ENCODE assay signal across 10 cellular contexts in the genomic region with DNA sequence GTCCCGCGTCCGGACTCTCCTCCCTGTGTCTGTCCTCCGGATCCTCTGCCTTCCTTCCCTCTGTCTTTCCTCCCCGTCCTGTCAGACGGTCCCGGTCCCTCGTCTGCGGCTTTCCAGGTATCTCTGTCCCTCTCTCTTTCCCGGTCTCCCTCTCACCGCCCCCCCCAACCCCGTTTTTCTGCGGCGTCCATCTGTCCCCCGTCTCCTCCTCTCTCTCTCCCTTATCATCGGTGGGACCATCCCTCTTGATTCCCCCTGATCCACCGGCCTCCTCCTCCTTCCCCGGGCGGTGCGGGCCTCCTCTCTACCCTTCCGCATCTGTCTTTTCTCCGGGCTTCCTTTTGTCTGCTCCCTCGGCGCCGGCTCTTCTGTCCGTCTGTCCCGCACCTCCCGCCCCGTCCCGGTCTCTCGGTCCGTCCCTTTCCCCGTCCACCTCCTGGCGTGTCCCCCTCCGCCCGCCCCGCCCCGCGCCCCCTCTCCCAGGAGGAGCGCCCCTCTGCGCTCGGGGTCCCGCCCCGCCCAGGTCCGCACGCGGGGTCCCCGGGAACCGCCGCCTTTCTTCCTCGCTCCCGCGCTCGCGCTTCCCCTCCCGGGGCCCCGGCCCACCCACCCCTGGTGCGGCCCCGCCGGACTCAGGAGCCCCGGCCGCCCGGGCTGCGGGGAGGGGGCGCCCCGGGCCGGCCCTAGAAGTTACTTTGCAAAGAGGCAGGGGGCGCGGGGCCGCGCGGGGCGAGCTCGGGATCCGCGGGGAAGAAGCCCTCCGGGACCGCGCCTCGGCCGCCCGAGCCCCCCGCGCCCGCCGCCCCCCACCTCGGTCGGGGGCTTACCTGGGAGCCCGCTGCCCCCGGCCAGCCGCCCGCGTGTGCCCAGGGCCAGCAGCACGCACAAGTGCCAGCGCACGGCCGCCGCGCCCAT. TPM values are rescaled to one million over a fixed set of nuclear protein-coding genes. Genes with fewer than 3 reads are reported as not detected.
DNase-seq lines count a peak whose midpoint lies in the region; ATAC-seq and TF ChIP-seq lines count a peak whose summit lies in the region.
"Had no signal": no experiment of that assay in that cellular context is flagged by ENCODE, and none has a peak within 500 bp of the region (broad histone marks: within the 10 kb centered on the region; RNA-seq: fewer than 3 reads in every experiment).

No MANE protein-coding gene starts in this region.

- 2% methylated on average over 42 of the region's 99 CpGs for WGBS in mesenchymal stem cell

- H3K4me1 Mint-ChIP-seq in T-helper 2 cell treated with Interferon-gamma antibody and Interleukin-4, amounts not matched to agents 5 μg/mL and 100 μg/mL, for 36 hours (ENCODE audit: low read depth), result peaks cover 17% of the 10 kb centered on the region
- H3K4me1 Mint-ChIP-seq in WTC11, result peaks cover 27% of the 10 kb centered on the region

- no peak overlapping the region for H4K91ac ChIP-seq in mesenchymal stem cell (ENCODE audit: low read length)

- H3K4me3 ChIP-seq in mesenchymal stem cell (ENCODE audit: insufficient read depth in 1 of 2, low read depth in 1 of 2, low read length in 2 of 2), result no peak overlapping the region
- peak overlapping the region; percentile 57 for H3K4me3 ChIP-seq in thoracic aorta

- ATAC-seq in WTC11 (no peak), thoracic aorta (ENCODE audit: insufficient number of reproducible peaks, low FRiP score, low read depth) (no peak), HG02571 (IDR thresholded peaks at IDR 0.05; ENCODE audit: unreplicated experiment) (no peak)

- no peak overlapping the region for H3K14ac ChIP-seq in mesenchymal stem cell (ENCODE audit: low read length in 2 of 2)

- H3K4me2 ChIP-seq in mesenchymal stem cell (ENCODE audit: low read length, poor library complexity, severe bottlenecking), result peak overlapping the region; percentile 29

- peaks cover 80 to 82% of the 10 kb centered on the region in 2 experiments for H3K27me3 ChIP-seq in mesenchymal stem cell (ENCODE audit: control insufficient read depth in 1 of 2, insufficient read depth in 1 of 2, low read length in 2 of 2)
- peaks cover 3% of the 10 kb centered on the region for H3K27me3 ChIP-seq in thoracic aorta (replicated peaks; ENCODE audit: insufficient read depth)

- no peak overlapping the region for H2BK5ac ChIP-seq in mesenchymal stem cell (ENCODE audit: low read depth, low read length, poor library complexity, severe bottlenecking)

- H3K4ac ChIP-seq in mesenchymal stem cell (ENCODE audit: low read depth in 1 of 2, low read length in 2 of 2), result no peak overlapping the region

- peaks cover 30% of the 10 kb centered on the region for H3K27me3 Mint-ChIP-seq in T-helper 2 cell treated with Interferon-gamma antibody and Interleukin-4, amounts not matched to agents 5 μg/mL and 100 μg/mL, for 36 hours (ENCODE audit: low read depth)
- peaks cover 52% of the 10 kb centered on the region for H3K27me3 Mint-ChIP-seq in WTC11 (ENCODE audit: low read depth)

- peak overlapping the region; percentile 39 for H3K4me3 Mint-ChIP-seq in T-helper 2 cell treated with Interferon-gamma antibody and Interleukin-4, amounts not matched to agents 5 μg/mL and 100 μg/mL, for 36 hours
- peak overlapping the region; percentile 71 for H3K4me3 Mint-ChIP-seq in WTC11

- no peaks in the 10 kb centered on the region for H3K9me3 Mint-ChIP-seq in T-helper 2 cell treated with Interferon-gamma antibody and Interleukin-4, amounts not matched to agents 5 μg/mL and 100 μg/mL, for 36 hours
- H3K9me3 Mint-ChIP-seq in WTC11, result no peaks in the 10 kb centered on the region
- H3K9me3 Mint-ChIP-seq: activated naive CD8-positive, alpha-beta T cell treated with anti-CD3 and anti-CD28 coated beads, Interleukin-2, amount 10 ng/mL, durations not matched to agents 7 days and 5 days had no signal

- no peaks in the 10 kb centered on the region for H3K36me3 ChIP-seq in mesenchymal stem cell (ENCODE audit: control insufficient read depth in 1 of 2, insufficient read depth in 2 of 2, low read depth in 1 of 2, low read length in 2 of 2)
- peaks cover 2% of the 10 kb centered on the region for H3K36me3 ChIP-seq in thoracic aorta

- H3K27ac Mint-ChIP-seq in T-helper 2 cell treated with Interferon-gamma antibody and Interleukin-4, amounts not matched to agents 5 μg/mL and 100 μg/mL, for 36 hours, result no peak overlapping the region
- H3K27ac Mint-ChIP-seq in WTC11, result no peak overlapping the region
- H3K27ac Mint-ChIP-seq: activated naive CD8-positive, alpha-beta T cell treated with anti-CD3 and anti-CD28 coated beads, Interleukin-2, amount 10 ng/mL, durations not matched to agents 7 days and 5 days had no signal

- CTCF ChIA-PET in WTC11 (lab: Charles Lee), result interaction anchor here (0.6 to 5.9 kb wide), 5 partner anchors 50 to 143 kb away, joined by 4 to 486 read pairs (median 41); no protein-coding TSS in a partner anchor

- no peak overlapping the region for H2AK5ac ChIP-seq in mesenchymal stem cell (ENCODE audit: low read length, severe bottlenecking)

- no peaks in the 10 kb centered on the region for H3K9me3 ChIP-seq in mesenchymal stem cell (ENCODE audit: control insufficient read depth, low read length)
- no peaks in the 10 kb centered on the region for H3K9me3 ChIP-seq in thoracic aorta

- no peak overlapping the region for H4K8ac ChIP-seq in mesenchymal stem cell (ENCODE audit: low read length)

- no peak overlapping the region for H3K9ac ChIP-seq in mesenchymal stem cell (ENCODE audit: low read length)

- H3K27ac ChIP-seq in mesenchymal stem cell (ENCODE audit: low read length, poor library complexity, severe bottlenecking) (no peak overlapping the region), thoracic aorta (no peak overlapping the region)
- H3K27ac ChIP-seq: RWPE1 had no signal

- H2BK120ac ChIP-seq in mesenchymal stem cell (ENCODE audit: low read depth, low read length), result no peak overlapping the region

- POLR2A ChIA-PET in WTC11 (lab: Charles Lee), result no interaction called here

- H3K79me1 ChIP-seq in mesenchymal stem cell (replicated peaks; ENCODE audit: low read length, poor library complexity, severe bottlenecking), result no peaks in the 10 kb centered on the region

- no peak for DNase-seq in T-helper 2 cell treated with Interferon-gamma antibody and Interleukin-4, amounts not matched to agents 5 μg/mL and 100 μg/mL, for 36 hours (ENCODE audit: low spot score)
- DNase-seq in T-helper 2 cell (no peak), WTC11 (ENCODE audit: low spot score) (no peak), mesenchymal stem cell (no peak), thoracic aorta (ENCODE audit: low spot score) (no peak), NCI-H187 treated with DMSO at 0.1 percent for 48 hours (lab: John Stamatoyannopoulos, UW) (no peak), NCI-H510A (lab: John Stamatoyannopoulos, UW) (no peak)

- no peak overlapping the region for H2AFZ ChIP-seq in mesenchymal stem cell (ENCODE audit: low read depth, low read length)

- peaks cover 2% of the 10 kb centered on the region for H3K36me3 Mint-ChIP-seq in T-helper 2 cell treated with Interferon-gamma antibody and Interleukin-4, amounts not matched to agents 5 μg/mL and 100 μg/mL, for 36 hours (ENCODE audit: low read depth)
- H3K36me3 Mint-ChIP-seq in WTC11, result no peaks in the 10 kb centered on the region
- H3K36me3 Mint-ChIP-seq: activated naive CD8-positive, alpha-beta T cell treated with anti-CD3 and anti-CD28 coated beads, Interleukin-2, amount 10 ng/mL, durations not matched to agents 7 days and 5 days had no signal

- H3K23ac ChIP-seq in mesenchymal stem cell (ENCODE audit: low read length in 2 of 2), result no peak overlapping the region

- H2BK12ac ChIP-seq in mesenchymal stem cell (ENCODE audit: low read length in 2 of 2), result no peak overlapping the region

- H3K18ac ChIP-seq in mesenchymal stem cell (ENCODE audit: low read depth in 1 of 2, low read length in 2 of 2), result no peak overlapping the region

- H3K4me1 ChIP-seq in mesenchymal stem cell (ENCODE audit: control insufficient read depth, insufficient read depth, low read depth, low read length) (peaks cover 13% of the 10 kb centered on the region), thoracic aorta (ENCODE audit: control insufficient read depth in 1 of 2, low read depth in 2 of 2) (peaks cover 0 to 21% of the 10 kb centered on the region in 2 donors)

- no peak overlapping the region for H2BK15ac ChIP-seq in mesenchymal stem cell (ENCODE audit: low read depth, poor library complexity, severe bottlenecking)

- TF ChIP-seq CTCF in WTC11 (IDR thresholded peaks at IDR 0.05) (no peak), thoracic aorta (IDR thresholded peaks at IDR 0.05) (no peak)

TF ChIP-seq in WTC11, 78 proteins besides CTCF, POLR2A, EP300 and RAD21 (continues in another document):
- TF ChIP-seq ZNF138 (CRISPR knock-in tag; conservative IDR thresholded peaks at IDR 0.05) (no peak), GRHL2 (CRISPR knock-in tag; IDR thresholded peaks at IDR 0.05; ENCODE audit: insufficient replicate concordance, severe bottlenecking) (no peak), ZNF232 (CRISPR knock-in tag; IDR thresholded peaks at IDR 0.05) (no peak), OVOL2 (CRISPR knock-in tag; IDR thresholded peaks at IDR 0.05; ENCODE audit: borderline replicate concordance) (no peak)
- TF ChIP-seq, protein P1, sequence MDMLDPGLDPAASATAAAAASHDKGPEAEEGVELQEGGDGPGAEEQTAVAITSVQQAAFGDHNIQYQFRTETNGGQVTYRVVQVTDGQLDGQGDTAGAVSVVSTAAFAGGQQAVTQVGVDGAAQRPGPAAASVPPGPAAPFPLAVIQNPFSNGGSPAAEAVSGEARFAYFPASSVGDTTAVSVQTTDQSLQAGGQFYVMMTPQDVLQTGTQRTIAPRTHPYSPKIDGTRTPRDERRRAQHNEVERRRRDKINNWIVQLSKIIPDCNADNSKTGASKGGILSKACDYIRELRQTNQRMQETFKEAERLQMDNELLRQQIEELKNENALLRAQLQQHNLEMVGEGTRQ (CRISPR knock-in tag; IDR thresholded peaks at IDR 0.05), result no peak
- TF ChIP-seq, protein P2, sequence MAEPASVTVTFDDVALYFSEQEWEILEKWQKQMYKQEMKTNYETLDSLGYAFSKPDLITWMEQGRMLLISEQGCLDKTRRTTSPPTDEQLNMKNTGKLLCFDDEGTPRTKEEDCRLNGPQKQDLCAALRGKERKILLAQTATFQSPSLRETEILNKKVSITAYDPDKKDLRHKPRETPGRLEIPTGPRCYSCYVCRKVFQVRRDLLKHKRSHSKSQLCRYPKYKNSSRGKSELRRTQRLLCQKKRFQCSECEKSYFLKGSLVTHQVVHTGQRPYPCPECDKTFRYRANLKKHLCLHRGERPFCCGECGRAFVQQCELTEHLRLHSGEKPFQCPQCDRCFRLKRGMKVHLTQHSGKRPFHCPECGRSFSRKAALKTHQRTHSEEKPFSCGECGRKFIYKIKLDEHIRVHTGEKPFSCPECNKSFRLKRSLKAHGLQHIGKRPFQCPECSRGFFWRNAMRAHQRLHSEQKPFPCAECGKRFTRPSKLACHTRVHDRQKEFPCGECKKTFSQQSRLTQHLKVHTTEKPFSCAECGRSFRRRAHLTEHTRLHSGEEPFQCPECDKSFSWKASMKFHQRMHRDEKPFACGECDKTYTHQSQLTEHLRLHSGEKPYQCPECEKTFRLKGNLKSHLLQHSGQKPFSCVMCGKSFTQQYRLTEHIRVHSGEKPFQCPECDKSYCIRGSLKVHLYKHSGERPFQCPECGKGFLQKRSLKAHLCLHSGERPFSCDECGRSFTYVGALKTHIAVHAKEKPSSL (CRISPR knock-in tag; conservative IDR thresholded peaks at IDR 0.05), result no peak

RNA-seq across cellular contexts. Expression of a gene that starts 0.6 kb away (rescaled TPM):
- 6.9 to 9.6 TPM (median 7.8 TPM) in 3 replicates for total RNA-seq in WTC11 (2021)
- polyA plus RNA-seq in mesenchymal stem cell (2013, experiment 1 of 2), result 13.4 TPM
- 14.1 TPM for polyA plus RNA-seq in mesenchymal stem cell (2013, experiment 2 of 2)
- total RNA-seq in thoracic aorta, result 10 to 100 TPM in 1 of 2 donors, 1 to 10 TPM in 1; 6.0 to 25.0 TPM
